Comparison of ENCODE assay signal across 8 cellular contexts in the genomic region with DNA sequence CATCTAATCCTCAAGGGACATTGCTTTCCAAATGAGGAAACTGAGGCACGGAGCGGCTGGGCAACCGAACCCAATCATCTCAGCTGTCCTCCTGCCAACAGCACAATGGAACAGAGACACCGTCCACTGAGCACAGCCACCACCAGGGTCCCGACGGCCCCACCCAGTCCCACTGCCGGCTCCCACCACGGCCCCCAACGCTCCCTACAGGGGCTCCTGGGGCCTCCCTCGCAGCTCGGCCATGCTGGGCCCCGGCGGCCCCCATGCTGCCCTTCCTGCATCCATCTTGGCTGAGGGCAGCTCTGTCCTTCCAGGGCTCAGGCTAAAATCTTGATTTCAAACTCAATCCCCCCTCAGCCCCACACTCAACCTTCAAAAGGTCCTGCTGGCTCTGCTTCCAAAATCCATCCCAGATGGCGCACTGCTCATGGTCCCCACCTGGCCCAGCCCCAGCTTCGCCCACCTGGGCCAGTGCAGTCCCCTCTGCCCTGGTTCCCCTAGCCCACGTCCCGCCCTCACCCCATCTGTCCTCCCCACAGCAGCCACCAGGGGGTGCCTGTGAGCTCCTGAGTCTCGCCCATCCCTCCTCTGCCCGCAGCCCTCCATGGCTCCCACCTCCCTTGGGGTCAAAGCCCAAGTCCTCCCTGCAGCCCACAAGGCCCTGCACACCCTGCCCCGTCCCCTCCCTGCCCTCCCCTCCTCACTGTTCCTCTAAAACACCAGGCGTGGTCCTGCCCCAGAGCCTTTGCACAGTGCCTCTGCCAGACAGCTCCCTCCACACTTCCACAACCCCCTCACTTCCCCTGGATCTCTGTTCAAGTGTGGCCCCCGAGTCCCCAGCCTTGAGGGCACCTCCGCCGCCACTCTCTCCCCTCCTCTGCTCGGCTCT. TPM values are rescaled to one million over a fixed set of nuclear protein-coding genes. Genes with fewer than 3 reads are reported as not detected.
DNase-seq lines count a peak whose midpoint lies in the region; ATAC-seq and TF ChIP-seq lines count a peak whose summit lies in the region.

No MANE protein-coding gene starts in this region.

- no peaks in the 10 kb centered on the region for H3K4me1 Mint-ChIP-seq in Calu3 (ENCODE audit: low read depth, unreplicated experiment)
- H3K4me1 Mint-ChIP-seq in natural killer cell treated with Interleukin-12 subunit alpha and Interleukin-12 subunit beta and Interleukin-15 and Interleukin-18, amount 100 ng/mL, for 72 hours (ENCODE audit: low read depth in 2 of 2), result peaks cover 21 to 42% of the 10 kb centered on the region in 2 donors

- no peak overlapping the region for H3K4me3 Mint-ChIP-seq in Calu3 (ENCODE audit: low read depth, unreplicated experiment)
- H3K4me3 Mint-ChIP-seq in natural killer cell treated with Interleukin-12 subunit alpha and Interleukin-12 subunit beta and Interleukin-15 and Interleukin-18, amount 100 ng/mL, for 72 hours, result no peak overlapping the region

- no peak overlapping the region for H3K27ac Mint-ChIP-seq in Calu3 (ENCODE audit: unreplicated experiment)
- peak overlapping the region in 1 of 2 donors; percentile 29 for H3K27ac Mint-ChIP-seq in natural killer cell treated with Interleukin-12 subunit alpha and Interleukin-12 subunit beta and Interleukin-15 and Interleukin-18, amount 100 ng/mL, for 72 hours

- peak; percentile 43 to 66 for ATAC-seq in natural killer cell treated with Interleukin-12 subunit alpha and Interleukin-12 subunit beta and Interleukin-15 and Interleukin-18, amount 100 ng/mL, for 72 hours

- CTCF ChIA-PET in Calu3 (lab: Charles Lee), result interaction anchor here (0.5 to 0.6 kb wide), 2 partner anchors 40 to 137 kb away, joined by 3 to 6 read pairs; no protein-coding TSS in a partner anchor

- DNase-seq in Calu3, result peak; percentile 33
- peak; percentile 62 for DNase-seq in T-helper 9 cell
- DNase-seq in central memory CD4-positive, alpha-beta T cell, result peak; percentile 34
- no peak for DNase-seq in natural killer cell treated with Interleukin-12 subunit alpha and Interleukin-12 subunit beta and Interleukin-15 and Interleukin-18, amount 100 ng/mL, for 72 hours (ENCODE audit: low spot score)
- DNase-seq in NCI-H2196 treated with DMSO at 0.1 percent for 48 hours (lab: John Stamatoyannopoulos, UW; ENCODE audit: unreplicated experiment), result no peak
- DNase-seq in kidney tubule cell (ENCODE audit: low spot score), result no peak
- no peak for DNase-seq in H4 (ENCODE audit: low spot score)
- no peak for DNase-seq in RKO (ENCODE audit: low spot score)

- no peaks in the 10 kb centered on the region for H3K27me3 Mint-ChIP-seq in Calu3 (ENCODE audit: unreplicated experiment)
- H3K27me3 Mint-ChIP-seq in natural killer cell treated with Interleukin-12 subunit alpha and Interleukin-12 subunit beta and Interleukin-15 and Interleukin-18, amount 100 ng/mL, for 72 hours, result no peaks in the 10 kb centered on the region

- H3K9me3 Mint-ChIP-seq in Calu3 (ENCODE audit: low read depth, unreplicated experiment), result no peaks in the 10 kb centered on the region
- no peaks in the 10 kb centered on the region for H3K9me3 Mint-ChIP-seq in natural killer cell treated with Interleukin-12 subunit alpha and Interleukin-12 subunit beta and Interleukin-15 and Interleukin-18, amount 100 ng/mL, for 72 hours

- peaks cover 4% of the 10 kb centered on the region for H3K36me3 Mint-ChIP-seq in Calu3 (ENCODE audit: insufficient read depth, unreplicated experiment)
- H3K36me3 Mint-ChIP-seq in natural killer cell treated with Interleukin-12 subunit alpha and Interleukin-12 subunit beta and Interleukin-15 and Interleukin-18, amount 100 ng/mL, for 72 hours, result no peaks in the 10 kb centered on the region

- intact Hi-C loops in Calu3 (cut with micrococcal nuclease; ENCODE audit: unreplicated experiment), result no loop called here

- TF ChIP-seq CTCF in Calu3 (IDR thresholded peaks at IDR 0.05; ENCODE audit: unreplicated experiment), result peak; percentile 59

- no TSS peak for BruUV-seq in Calu3 (replicated peaks; lab: Mats Ljungman, UMichigan)

RNA-seq across cellular contexts. Expression of gene PIP5K1C, which starts 7.9 kb away (rescaled TPM):
- 23.6 and 26.3 TPM in 2 replicates for total RNA-seq in Calu3 (2022)
- 10 to 100 TPM; 27.0 to 29.6 TPM for total RNA-seq in natural killer cell treated with Interleukin-12 subunit alpha and Interleukin-12 subunit beta and Interleukin-15 and Interleukin-18, amount 100 ng/mL, for 72 hours
- total RNA-seq in H4 (2014; rRNA removed; shearing (Covaris generic)), result 5.3 and 6.8 TPM in 2 replicates

RNA-seq across cellular contexts. Expression of gene TJP3, which starts 15.8 kb away (rescaled TPM):
- 84.8 and 111 TPM in 2 replicates for total RNA-seq in Calu3 (2022)
- 1 to 10 TPM in 1 of 2 donors, under 1 TPM in 1; 0.57 to 2.1 TPM for total RNA-seq in natural killer cell treated with Interleukin-12 subunit alpha and Interleukin-12 subunit beta and Interleukin-15 and Interleukin-18, amount 100 ng/mL, for 72 hours
- 1.5 TPM in 1 of 2 replicates, not detected in the other for total RNA-seq in H4 (2014; rRNA removed; shearing (Covaris generic))

Comparison
In these comparisons a context has a peak if more than half of its experiments do, and no peak if none do; other contexts are left out.
1. DNase-seq: peak in Calu3 (single experiment), T-helper 9 cell (single experiment) and central memory CD4-positive, alpha-beta T cell (single experiment); none in natural killer cell treated with Interleukin-12 subunit alpha and Interleukin-12 subunit beta and Interleukin-15 and Interleukin-18, amount 100 ng/mL, for 72 hours (single experiment), NCI-H2196 treated with DMSO at 0.1 percent for 48 hours (single experiment), kidney tubule cell (single experiment), H4 (single experiment) and RKO (single experiment).
2. RNA of gene TJP3, which starts 15.8 kb away (total RNA-seq): 84.8 to 111 TPM in Calu3; 0.57 to 2.1 TPM in natural killer cell treated with Interleukin-12 subunit alpha and Interleukin-12 subunit beta and Interleukin-15 and Interleukin-18, amount 100 ng/mL, for 72 hours and 1.5 TPM in H4; every median in the first group is over 10 times any median in the second.